ENCODE assay signal across 12 cellular contexts in genomic region chr13:29743229-29743786, GRCh38.
DNase-seq lines count a peak whose midpoint lies in the region; ATAC-seq and TF ChIP-seq lines count a peak whose summit lies in the region.
"Had no signal": no experiment of that assay in that cellular context is flagged by ENCODE, and none has a peak within 500 bp of the region (broad histone marks: within the 10 kb centered on the region; RNA-seq: fewer than 3 reads in every experiment).

No MANE protein-coding gene starts in this region.

- CTCF ChIA-PET in activated CD4-positive, alpha-beta T cell treated with anti-CD3 and anti-CD28 coated beads for 36 hours (lab: Charles Lee): interaction anchor here (0.6 kb wide), 1 partner anchor 68 kb away, joined by 3 read pairs; no protein-coding TSS in a partner anchor

- peak; percentile 34 for ATAC-seq in memory B cell (ENCODE audit: low read depth)
- ATAC-seq in HG03159 (IDR thresholded peaks at IDR 0.05; ENCODE audit: unreplicated experiment): no peak
- no peak for ATAC-seq in activated CD4-positive, alpha-beta T cell treated with anti-CD3 and anti-CD28 coated beads for 36 hours

- TF ChIP-seq CTCF in HFFc6 (IDR thresholded peaks at IDR 0.05): no peak
- no peak for TF ChIP-seq CTCF in endodermal cell (conservative IDR thresholded peaks at IDR 0.05)
- no peak for TF ChIP-seq CTCF in tibial artery (IDR thresholded peaks at IDR 0.05)

- no peaks in the 10 kb centered on the region for H3K36me3 Mint-ChIP-seq in HFFc6 (ENCODE audit: low read depth)
- no peaks in the 10 kb centered on the region for H3K36me3 Mint-ChIP-seq in endodermal cell (ENCODE audit: low read depth)
- no peaks in the 10 kb centered on the region for H3K36me3 Mint-ChIP-seq in memory B cell
- no peaks in the 10 kb centered on the region for H3K36me3 Mint-ChIP-seq in activated CD4-positive, alpha-beta T cell treated with anti-CD3 and anti-CD28 coated beads for 36 hours (ENCODE audit: low read depth)

- no peaks in the 10 kb centered on the region for H3K9me3 Mint-ChIP-seq in HFFc6
- no peaks in the 10 kb centered on the region for H3K9me3 Mint-ChIP-seq in endodermal cell
- H3K9me3 Mint-ChIP-seq in memory B cell: no peaks in the 10 kb centered on the region
- no peaks in the 10 kb centered on the region for H3K9me3 Mint-ChIP-seq in activated CD4-positive, alpha-beta T cell treated with anti-CD3 and anti-CD28 coated beads for 36 hours (ENCODE audit: low read depth)

- H3K4me1 Mint-ChIP-seq in HFFc6 (ENCODE audit: low read depth) (peaks cover 14% of the 10 kb centered on the region), endodermal cell (peaks cover 3% of the 10 kb centered on the region), memory B cell (peaks cover 14% of the 10 kb centered on the region)
- no peaks in the 10 kb centered on the region for H3K4me1 Mint-ChIP-seq in activated CD4-positive, alpha-beta T cell treated with anti-CD3 and anti-CD28 coated beads for 36 hours

- H3K27me3 ChIP-seq in endodermal cell (ENCODE audit: control insufficient read depth, insufficient read depth, low read length, poor library complexity, severe bottlenecking) (no peaks in the 10 kb centered on the region), tibial artery (no peaks in the 10 kb centered on the region)

- POLR2A ChIA-PET in activated CD4-positive, alpha-beta T cell treated with anti-CD3 and anti-CD28 coated beads for 36 hours (lab: Charles Lee): no interaction called here

- intact Hi-C loops in tibial artery (cut with DNase I; ENCODE audit: low total_unique reads): no loop called here
- intact Hi-C loops in activated CD4-positive, alpha-beta T cell treated with anti-CD3 and anti-CD28 coated beads for 36 hours (cut with DNase I, micrococcal nuclease): no loop called here

- H3K9me3 ChIP-seq in endodermal cell (ENCODE audit: control insufficient read depth, low read length) (no peaks in the 10 kb centered on the region), tibial artery (no peaks in the 10 kb centered on the region)

- H3K27ac ChIP-seq in endodermal cell (ENCODE audit: low read depth, low read length) (no peak overlapping the region), tibial artery (peak overlapping the region in 1 of 2 donors; percentile 25)
- H3K27ac ChIP-seq: KMS-11 had no signal

- no peak overlapping the region for H3K4me3 ChIP-seq in endodermal cell (ENCODE audit: low read length)
- H3K4me3 ChIP-seq in tibial artery: no peak overlapping the region

- peak; percentile 66 for DNase-seq in HFFc6
- peak; percentile 38 for DNase-seq in endodermal cell
- no peak for DNase-seq in memory B cell (ENCODE audit: low spot score in 2 of 2)
- peak; percentile 65 to 69 for DNase-seq in tibial artery
- DNase-seq in activated CD4-positive, alpha-beta T cell treated with anti-CD3 and anti-CD28 coated beads for 36 hours: no peak
- DNase-seq in SIG-M5 treated with dmso at 0.1 percent for 504 hours (lab: John Stamatoyannopoulos, UW; ENCODE audit: unreplicated experiment): no peak
- DNase-seq: activated T-cell treated with anti-CD3 and anti-CD28 coated beads, Interleukin-2, amount 50 U/mL, for 1 hour; NCI-H774; stimulated activated naive CD4-positive, alpha-beta T cell; T-helper 9 cell had no signal

- no peaks in the 10 kb centered on the region for H3K36me3 ChIP-seq in endodermal cell (ENCODE audit: control insufficient read depth, insufficient read depth, low read length)
- H3K36me3 ChIP-seq in tibial artery: no peaks in the 10 kb centered on the region

- peaks cover 4% of the 10 kb centered on the region for H3K27me3 Mint-ChIP-seq in HFFc6 (ENCODE audit: insufficient read depth)
- no peaks in the 10 kb centered on the region for H3K27me3 Mint-ChIP-seq in endodermal cell (ENCODE audit: insufficient read depth)
- H3K27me3 Mint-ChIP-seq in memory B cell: peaks cover 4% of the 10 kb centered on the region
- peaks cover 8% of the 10 kb centered on the region for H3K27me3 Mint-ChIP-seq in activated CD4-positive, alpha-beta T cell treated with anti-CD3 and anti-CD28 coated beads for 36 hours

- H3K4me3 Mint-ChIP-seq in HFFc6: peak overlapping the region; percentile 29; the same call in 1 of the 2 replicates
- no peak overlapping the region for H3K4me3 Mint-ChIP-seq in endodermal cell
- H3K4me3 Mint-ChIP-seq in memory B cell: no peak overlapping the region
- H3K4me3 Mint-ChIP-seq in activated CD4-positive, alpha-beta T cell treated with anti-CD3 and anti-CD28 coated beads for 36 hours: no peak overlapping the region

- H3K27ac Mint-ChIP-seq in HFFc6 (peak overlapping the region; percentile 45; the same call in 1 of the 2 replicates), endodermal cell (no peak overlapping the region), memory B cell (no peak overlapping the region)
- H3K27ac Mint-ChIP-seq in activated CD4-positive, alpha-beta T cell treated with anti-CD3 and anti-CD28 coated beads for 36 hours: no peak overlapping the region

- WGBS in endodermal cell (ENCODE audit: insufficient coverage in 1 of 2, insufficient read length in 1 of 2), 2 experiments: 83 to 89% methylated on average over 15 of the region's 15 CpGs

- H3K4me1 ChIP-seq in endodermal cell (ENCODE audit: control insufficient read depth, insufficient read depth, low read length) (no peaks in the 10 kb centered on the region), tibial artery (peaks cover 0 to 6% (median 0%) of the 10 kb centered on the region in 4 donors)

- H3K9ac ChIP-seq in endodermal cell (ENCODE audit: extremely low read depth, low read length, poor library complexity, severe bottlenecking): no peak overlapping the region
- H3K9ac ChIP-seq: KMS-11 had no signal

Comparison
In these comparisons a context has a peak if more than half of its experiments do, and no peak if none do; other contexts are left out.
1. DNase-seq: peak in HFFc6 (single experiment), endodermal cell (single experiment) and tibial artery (2 of 2); none in memory B cell (0 of 2), activated CD4-positive, alpha-beta T cell treated with anti-CD3 and anti-CD28 coated beads for 36 hours (single experiment) and SIG-M5 treated with dmso at 0.1 percent for 504 hours (single experiment).